17 cellular contexts compared by ENCODE assay signal in the genomic region with DNA sequence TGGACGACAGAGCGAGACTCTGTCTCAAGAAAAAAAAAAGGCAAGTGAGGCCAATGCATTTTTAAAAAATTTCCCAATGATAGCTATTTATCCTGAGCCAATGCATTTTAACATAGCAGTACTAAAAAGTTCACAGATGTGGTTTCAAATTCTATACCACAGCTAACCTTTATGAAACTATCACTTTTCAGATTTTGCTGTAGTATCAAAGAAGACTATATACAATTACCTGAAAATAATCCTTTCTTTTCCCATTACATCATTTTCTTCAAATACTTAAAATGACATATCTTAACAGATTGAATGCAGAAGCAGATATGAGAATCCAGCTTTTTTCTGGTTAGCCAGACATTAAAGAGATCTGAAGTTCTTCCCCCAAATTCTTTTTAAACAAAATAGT. TPM values are rescaled to one million over a fixed set of nuclear protein-coding genes. Genes with fewer than 3 reads are reported as not detected.
A peak's percentile ranks its signal among the peaks of the same experiment; 100 is the strongest.
DNase-seq lines count a peak whose midpoint lies in the region; ATAC-seq, FAIRE-seq and TF ChIP-seq lines count a peak whose summit lies in the region.
"Had no signal": no experiment of that assay in that cellular context is flagged by ENCODE, and none has a peak within 500 bp of the region (broad histone marks: within the 10 kb centered on the region; RNA-seq: fewer than 3 reads in every experiment).

No MANE protein-coding gene starts in this region.

- H2AFZ ChIP-seq in KMS-11 (ENCODE audit: low read depth) (no peak overlapping the region), GM12878 (ENCODE audit: control insufficient read depth, low read depth, low read length) (no peak overlapping the region)

- CTCF ChIA-PET in GM12878 (lab: Yijun Ruan, JAX) = interaction anchor here (0.6 to 3.3 kb wide), 7 partner anchors 11 to 144 kb away, joined by 3 to 18 read pairs (median 5); partner anchors contain the start of gene ATP5MC2

- H3K9ac ChIP-seq in KMS-11 (no peak overlapping the region), GM12878 (ENCODE audit: control insufficient read depth, insufficient read depth, low read length) (no peak overlapping the region)

- intact Hi-C loops in GM12878 (cut with micrococcal nuclease; ENCODE audit: unreplicated experiment) = no loop called here

- H4K20me1 ChIP-seq in KMS-11 (ENCODE audit: insufficient read depth) (no peaks in the 10 kb centered on the region; the same call in 1 of the 2 replicates), GM12878 (ENCODE audit: control insufficient read depth, insufficient read depth) (no peaks in the 10 kb centered on the region)

- DNase-seq in activated naive CD4-positive, alpha-beta T cell treated with anti-CD3 and anti-CD28 coated beads, Interleukin-2, amount 50 U/mL, for 72 hours (ENCODE audit: low spot score in 2 of 2) = no peak
- DNase-seq in activated naive CD4-positive, alpha-beta T cell (lab: John Stamatoyannopoulos, UW) = no peak
- no peak for DNase-seq in GM12878 (ENCODE audit: low read depth, low spot score)
- DNase-seq in stimulated activated CD4-positive, alpha-beta T cell treated with anti-CD3 and anti-CD28 coated beads, Interleukin-15, amount 100 ng/mL, for 24 hours = no peak
- DNase-seq in DMS79 (lab: John Stamatoyannopoulos, UW) = no peak
- no peak for DNase-seq in inferior parietal cortex (ENCODE audit: extremely low spot score)
- DNase-seq: BE2C; CD4-positive, alpha-beta memory T cell; DMS79 treated with DMSO at 0.1 percent for 48 hours; EL had no signal

- 96% methylated on average over 2 of the region's 2 CpGs for WGBS in GM12878 (ENCODE audit: insufficient coverage, insufficient replicate concordance, low lambda C conversion rate, missing lambda C conversion rate)

- no peaks in the 10 kb centered on the region for H3K9me3 Mint-ChIP-seq in activated naive CD4-positive, alpha-beta T cell treated with anti-CD3 and anti-CD28 coated beads, Interleukin-2, amount 50 U/mL, for 72 hours
- H3K9me3 Mint-ChIP-seq: CD4-positive, alpha-beta memory T cell had no signal

- H3K36me3 Mint-ChIP-seq in activated naive CD4-positive, alpha-beta T cell treated with anti-CD3 and anti-CD28 coated beads, Interleukin-2, amount 50 U/mL, for 72 hours = peaks cover 0 to 5% of the 10 kb centered on the region in 2 donors

- H3K4me2 ChIP-seq in KMS-11 = peak overlapping the region; percentile 43; the same call in 1 of the 2 replicates
- H3K4me2 ChIP-seq in GM12878 (ENCODE audit: control insufficient read depth, insufficient read depth) = no peak overlapping the region
- H3K4me2 ChIP-seq: A549 had no signal

- H3K27ac ChIP-seq in KMS-11 (peak overlapping the region; percentile 2; the same call in 1 of the 2 replicates), GM12878 (ENCODE audit: control insufficient read depth, insufficient read depth) (no peak overlapping the region)
- H3K27ac ChIP-seq: A549, C4-2B, HL-60 had no signal

- H3K4me1 ChIP-seq in KMS-11 (ENCODE audit: low read depth, poor library complexity, severe bottlenecking) = peaks cover 56% of the 10 kb centered on the region
- peaks cover 23% of the 10 kb centered on the region for H3K4me1 ChIP-seq in GM12878 (ENCODE audit: control insufficient read depth, insufficient read depth, low read length)
- H3K4me1 ChIP-seq: BE2C had no signal

- no peak for TF ChIP-seq RAD21 in GM12878 (IDR thresholded peaks at IDR 0.05; ENCODE audit: insufficient read depth, low read depth, low read length)

- SMC1A ChIA-PET in GM12878 (lab: Charles Lee; ENCODE audit: uncharacterized antibody, unreplicated experiment) = interaction anchor here (0.6 to 4.6 kb wide), 8 partner anchors 11 to 460 kb away, joined by 3 to 52 read pairs (median 4); partner anchors contain the start of genes ATF7 and ATP5MC2

- in situ Hi-C loops in GM12878 (cut with MboI) = no loop called here

- H3K4me3 ChIP-seq in KMS-11 (IDR thresholded peaks at IDR 0.05; ENCODE audit: insufficient read depth, low read depth, low read length) (no peak overlapping the region), GM12878 (no peak overlapping the region)
- H3K4me3 ChIP-seq: A549 had no signal

- FAIRE-seq in GM12878 (lab: Jason Lieb, UNC) = no peak
- FAIRE-seq: A549, G401.6, GM18507 had no signal

- no peaks in the 10 kb centered on the region for H3K9me3 ChIP-seq in GM12878 (replicated peaks; ENCODE audit: control insufficient read depth, insufficient read depth, low read length)
- H3K9me3 ChIP-seq: A549, BE2C had no signal

- no peak for TF ChIP-seq EP300 in GM12878 (IDR thresholded peaks at IDR 0.05; ENCODE audit: borderline replicate concordance in 1 of 2, control insufficient read depth in 1 of 2, low read depth in 2 of 2, low read length in 2 of 2)

- ATAC-seq in activated naive CD4-positive, alpha-beta T cell treated with anti-CD3 and anti-CD28 coated beads, Interleukin-2, amount 50 U/mL, for 72 hours = peak; percentile 57 to 89
- ATAC-seq in GM12878 = peak; percentile 69
- ATAC-seq: A549, HCT116 had no signal

- no peak for TF ChIP-seq POLR2A in GM12878 (IDR thresholded peaks at IDR 0.05; ENCODE audit: low read depth, low read length)

- RAD21 ChIA-PET in GM12878 (lab: Charles Lee; ENCODE audit: unreplicated experiment) = interaction anchor here (0.8 to 2.8 kb wide), 5 partner anchors 10 to 63 kb away, joined by 3 to 14 read pairs (median 4); partner anchors contain the start of gene ATP5MC2

- POLR2A ChIA-PET in GM12878 (lab: Charles Lee) = interaction anchor here (1.0 to 5.8 kb wide), 4 partner anchors 11 to 22 kb away, joined by 3 to 51 read pairs (median 8); partner anchors contain the start of gene ATF7

- no peak overlapping the region for H3K27ac Mint-ChIP-seq in activated naive CD4-positive, alpha-beta T cell treated with anti-CD3 and anti-CD28 coated beads, Interleukin-2, amount 50 U/mL, for 72 hours

- TF ChIP-seq CTCF in KMS-11 (conservative IDR thresholded peaks at IDR 0.05; ENCODE audit: low read depth, low read length) (no peak), GM12878 (IDR thresholded peaks at IDR 0.05 in 2 of 3, conservative IDR thresholded peaks at IDR 0.05 in 1 of 3; ENCODE audit: control insufficient read depth in 2 of 3, extremely low read depth in 1 of 3, insufficient read depth in 1 of 3, low read depth in 3 of 3, low read length in 3 of 3) (no peak)

- H3K36me3 ChIP-seq in KMS-11 (ENCODE audit: insufficient read depth) (no peaks in the 10 kb centered on the region), GM12878 (ENCODE audit: control insufficient read depth in 2 of 2, insufficient read depth in 2 of 2, low read length in 1 of 2) (no peaks in the 10 kb centered on the region; a peak in 1 of 4 replicates)
- H3K36me3 ChIP-seq: BE2C had no signal

- H3K27me3 ChIP-seq in KMS-11 (ENCODE audit: insufficient read depth, low read depth) (no peaks in the 10 kb centered on the region), GM12878 (replicated peaks in 1 of 2; ENCODE audit: control insufficient read depth in 2 of 2, insufficient read depth in 2 of 2, low read length in 1 of 2) (no peaks in the 10 kb centered on the region)
- H3K27me3 ChIP-seq: BE2C had no signal

- H3K79me2 ChIP-seq in KMS-11 (ENCODE audit: insufficient read depth, low read depth) (peaks cover 42% of the 10 kb centered on the region; the same call in 1 of the 2 replicates), GM12878 (ENCODE audit: control insufficient read depth, insufficient read depth, low read length) (peaks cover 25% of the 10 kb centered on the region)

- no TSS peak for BruUV-seq in GM12878 (replicated peaks; lab: Mats Ljungman, UMichigan)

TF ChIP-seq in GM12878, 131 proteins besides CTCF, POLR2A, EP300 and RAD21 (continues in another document):
- TF ChIP-seq ELK1 (IDR thresholded peaks at IDR 0.05; ENCODE audit: low read depth, low read length) (no peak), RUNX3 (IDR thresholded peaks at IDR 0.05; ENCODE audit: low read length) (peak; percentile 79; the same call in 1 of the 2 replicates), YY1 (IDR thresholded peaks at IDR 0.05; ENCODE audit: low read depth, low read length) (no peak), BRCA1 (IDR thresholded peaks at IDR 0.05; ENCODE audit: low read depth, low read length) (no peak), IKZF2 (IDR thresholded peaks at IDR 0.05) (no peak; a peak in 1 of 4 replicates), TCF7 (IDR thresholded peaks at IDR 0.05; ENCODE audit: borderline replicate concordance) (peak; percentile 51; the same call in 1 of the 2 replicates), MEF2A (IDR thresholded peaks at IDR 0.05; ENCODE audit: insufficient read depth, low read depth, low read length) (0 out of 2 replicates have a peak, but pooled peaks have one; percentile 34), NBN (IDR thresholded peaks at IDR 0.05) (no peak)

RNA-seq across cellular contexts. Expression of gene ATF7, which starts 13.2 kb away (rescaled TPM):
- 10 to 100 TPM; 25.0 to 30.1 TPM for total RNA-seq in activated naive CD4-positive, alpha-beta T cell treated with anti-CD3 and anti-CD28 coated beads, Interleukin-2, amount 50 U/mL, for 72 hours
- 31.6 and 46.1 TPM in 2 replicates for total RNA-seq in GM12878 (2013; cell fraction: nucleolus; rRNA removed)
- total RNA-seq in GM12878 (2014; rRNA removed) (9.1 and 11.4 TPM in 2 replicates), GM12878 (2014; rRNA removed; fragmentation: Illumina TruSeq; extraction: Trizol) (14.6 and 16.1 TPM in 2 replicates), GM12878 (2021) (21.5 and 23.6 TPM in 2 replicates)
- 9.6 TPM for polyA plus RNA-seq in GM12878 (2011; ENCODE audit: low read depth)
- polyA plus RNA-seq in GM12878 (2011; rRNA removed) (14.5 and 16.4 TPM in 2 replicates), GM12878 (2014; fragmentation: Illumina TruSeq; extraction: Trizol) (21.9 and 26.4 TPM in 2 replicates), GM12878 (2014; fragmentation: Nextera tagmentation; extraction: Ambion mirVana) (10 to 100 TPM; 21.8 to 26.8 TPM), GM12878 (2014; rRNA removed) (14.1 and 17.2 TPM in 2 replicates), GM12878 (2016; fragmentation: Nextera tagmentation; extraction: Ambion mirVana) (10 to 100 TPM; 30.2 to 30.7 TPM)
- 10.3 and 12.2 TPM in 2 replicates for polyA plus RNA-seq in GM12878 (2011; cell fraction: cytosol; rRNA removed)
- polyA plus RNA-seq in GM12878 (2011; cell fraction: nucleus; rRNA removed) = 19.5 and 20.5 TPM in 2 replicates
- 9.5 and 10.3 TPM in 2 replicates for polyA plus RNA-seq in GM12878 (2012)
- polyA minus RNA-seq in GM12878 (2011; rRNA and poly(A)+ RNA removed) = 18.9 and 19.0 TPM in 2 replicates
- 9.0 and 13.4 TPM in 2 replicates for polyA minus RNA-seq in GM12878 (2011; cell fraction: cytosol; rRNA and poly(A)+ RNA removed)
- 9.3 and 17.1 TPM in 2 replicates for polyA minus RNA-seq in GM12878 (2011; cell fraction: nucleus; rRNA and poly(A)+ RNA removed)
